In genomic region chr16:88754912-88755744, GRCh38 we compare ENCODE assay signal across 10 cellular contexts. TPM values are rescaled to one million over a fixed set of nuclear protein-coding genes. Genes with fewer than 3 reads are reported as not detected.
DNase-seq lines count a peak whose midpoint lies in the region; ATAC-seq, FAIRE-seq and TF ChIP-seq lines count a peak whose summit lies in the region.
"Had no signal": no experiment of that assay in that cellular context is flagged by ENCODE, and none has a peak within 500 bp of the region (broad histone marks: within the 10 kb centered on the region; RNA-seq: fewer than 3 reads in every experiment).

No MANE protein-coding gene starts in this region.

- H3K36me3 ChIP-seq in HepG2 (replicated peaks in 1 of 2; ENCODE audit: control insufficient read depth in 1 of 2, insufficient read depth in 2 of 2, low read length in 2 of 2), result peaks cover 0 to 10% of the 10 kb centered on the region in 2 experiments; a peak in 3 of 5 replicates
- H3K36me3 ChIP-seq in right lobe of liver, result no peaks in the 10 kb centered on the region
- no peaks in the 10 kb centered on the region for H3K36me3 ChIP-seq in hepatocyte (replicated peaks; ENCODE audit: insufficient read depth, low read depth)
- no peaks in the 10 kb centered on the region for H3K36me3 ChIP-seq in upper lobe of right lung

- intact Hi-C loops in HepG2 (cut with micrococcal nuclease; ENCODE audit: unreplicated experiment) (loop anchor here (5.0 kb wide), 2 partner anchors 57 to 102 kb away; partner anchors contain the start of genes APRT, GALNS and TRAPPC2L), right lobe of liver (cut with DNase I) (no loop called here), upper lobe of right lung (cut with DNase I) (no loop called here)

- FAIRE-seq in HepG2 (lab: Jason Lieb, UNC), result no peak
- FAIRE-seq: D721Med had no signal

- no peak overlapping the region for H3K9ac ChIP-seq in HepG2 (ENCODE audit: insufficient read depth, low read depth, low read length)

- no peak for DNase-seq in HepG2 (ENCODE audit: low spot score)
- DNase-seq in right lobe of liver, result no peak
- peak; percentile 37 for DNase-seq in activated CD8-positive, alpha-beta T cell treated with anti-CD3 and anti-CD28 coated beads, Interleukin-2, amount 10 ng/mL, durations not matched to agents 7 days and 5 days
- peak; percentile 68 for DNase-seq in hepatocyte (ENCODE audit: low spot score)
- no peak for DNase-seq in upper lobe of right lung
- DNase-seq in pons (ENCODE audit: low spot score), result no peak
- DNase-seq in DMS53 (lab: John Stamatoyannopoulos, UW), result no peak
- no peak for DNase-seq in CD1c-positive myeloid dendritic cell (ENCODE audit: extremely low spot score)
- DNase-seq: activated CD8-positive, alpha-beta memory T cell treated with anti-CD3 and anti-CD28 coated beads, Interleukin-2, amount 50 U/mL, for 4 hours had no signal

- no peak for TF ChIP-seq RAD21 in HepG2 (CRISPR knock-in tag; IDR thresholded peaks at IDR 0.05)

- H3K4me1 ChIP-seq in HepG2 (ENCODE audit: insufficient read depth, low read length), result peaks cover 17% of the 10 kb centered on the region
- peaks cover 0 to 19% (median 8%) of the 10 kb centered on the region in 4 donors for H3K4me1 ChIP-seq in right lobe of liver
- peaks cover 16% of the 10 kb centered on the region for H3K4me1 ChIP-seq in hepatocyte (ENCODE audit: insufficient read depth)
- H3K4me1 ChIP-seq in upper lobe of right lung, result peaks cover 21% of the 10 kb centered on the region

- WGBS in HepG2 (ENCODE audit: low lambda C conversion rate), result 88% methylated on average over 38 of the region's 42 CpGs
- 74% methylated on average over 19 of the region's 42 CpGs for WGBS in right lobe of liver (ENCODE audit: insufficient coverage, low coverage, low lambda C conversion rate, missing lambda C conversion rate)
- 70% methylated on average over 34 of the region's 42 CpGs for WGBS in hepatocyte (ENCODE audit: low lambda C conversion rate, missing lambda C conversion rate)

- no peak overlapping the region for H3K27ac Mint-ChIP-seq in activated CD8-positive, alpha-beta T cell treated with anti-CD3 and anti-CD28 coated beads, Interleukin-2, amount 10 ng/mL, durations not matched to agents 7 days and 5 days

- no peak overlapping the region for H3K4me3 Mint-ChIP-seq in activated CD8-positive, alpha-beta T cell treated with anti-CD3 and anti-CD28 coated beads, Interleukin-2, amount 10 ng/mL, durations not matched to agents 7 days and 5 days

- H3K27me3 ChIP-seq in HepG2 (ENCODE audit: control insufficient read depth in 1 of 2, insufficient read depth in 2 of 2, low read length in 2 of 2) (no peaks in the 10 kb centered on the region), right lobe of liver (no peaks in the 10 kb centered on the region), hepatocyte (no peaks in the 10 kb centered on the region), upper lobe of right lung (no peaks in the 10 kb centered on the region)

- no peaks in the 10 kb centered on the region for H3K9me3 Mint-ChIP-seq in activated CD8-positive, alpha-beta T cell treated with anti-CD3 and anti-CD28 coated beads, Interleukin-2, amount 10 ng/mL, durations not matched to agents 7 days and 5 days (ENCODE audit: insufficient read depth)

- H3K79me2 ChIP-seq in HepG2 (ENCODE audit: insufficient read depth, low read length), result peaks cover 21% of the 10 kb centered on the region
- H3K79me2 ChIP-seq in hepatocyte, result peaks cover 9% of the 10 kb centered on the region

- TF ChIP-seq CTCF in HepG2 (CRISPR knock-in tag; IDR thresholded peaks at IDR 0.05) (no peak), right lobe of liver (IDR thresholded peaks at IDR 0.05) (no peak), hepatocyte (IDR thresholded peaks at IDR 0.05; ENCODE audit: poor library complexity) (peak; percentile 48), upper lobe of right lung (IDR thresholded peaks at IDR 0.05) (no peak)

- H3K27ac ChIP-seq in HepG2 (ENCODE audit: extremely low read length, insufficient read depth, low read length) (no peak overlapping the region), right lobe of liver (no peak overlapping the region), hepatocyte (no peak overlapping the region), upper lobe of right lung (no peak overlapping the region)

- POLR2A ChIA-PET in HepG2 (lab: Yijun Ruan, JAX), result no interaction called here
- POLR2A ChIA-PET in activated CD8-positive, alpha-beta T cell treated with anti-CD3 and anti-CD28 coated beads, Interleukin-2, amount 10 ng/mL, durations not matched to agents 7 days and 5 days (lab: Charles Lee), result no interaction called here

- in situ Hi-C loops in HepG2 (cut with HindIII; ENCODE audit: extremely low pct_ligation_motif_present, low pct_unique_long_range_greater_than_20kb), result loop anchor here (5.0 kb wide), 3 partner anchors 47 to 412 kb away; partner anchors contain the start of genes CDT1, GALNS and TRAPPC2L

- H3K36me3 Mint-ChIP-seq in activated CD8-positive, alpha-beta T cell treated with anti-CD3 and anti-CD28 coated beads, Interleukin-2, amount 10 ng/mL, durations not matched to agents 7 days and 5 days (ENCODE audit: low read depth), result peaks cover 6% of the 10 kb centered on the region

- ATAC-seq in HepG2 (no peak), right lobe of liver (no peak), upper lobe of right lung (peak; percentile 2)
- peak; percentile 41 for ATAC-seq in activated CD8-positive, alpha-beta T cell treated with anti-CD3 and anti-CD28 coated beads, Interleukin-2, amount 10 ng/mL, durations not matched to agents 7 days and 5 days

- no peaks in the 10 kb centered on the region for H3K9me3 ChIP-seq in HepG2 (ENCODE audit: low read length)
- no peaks in the 10 kb centered on the region for H3K9me3 ChIP-seq in right lobe of liver
- H3K9me3 ChIP-seq in hepatocyte (ENCODE audit: low read depth), result no peaks in the 10 kb centered on the region
- H3K9me3 ChIP-seq in upper lobe of right lung, result no peaks in the 10 kb centered on the region

- H2AFZ ChIP-seq in HepG2 (ENCODE audit: low read length) (no peak overlapping the region), hepatocyte (no peak overlapping the region)

- H4K20me1 ChIP-seq in HepG2 (ENCODE audit: insufficient read depth, low read length), result peaks cover 4% of the 10 kb centered on the region; the same call in 1 of the 2 replicates
- peaks cover 7% of the 10 kb centered on the region for H4K20me1 ChIP-seq in hepatocyte (ENCODE audit: insufficient read depth, poor library complexity, severe bottlenecking)

- H3K4me2 ChIP-seq in HepG2 (ENCODE audit: low read depth, low read length), result no peak overlapping the region
- no peak overlapping the region for H3K4me2 ChIP-seq in hepatocyte

- no peak for TF ChIP-seq POLR2A in HepG2 (IDR thresholded peaks at IDR 0.05; ENCODE audit: insufficient read depth in 1 of 2, low read depth in 2 of 2, low read length in 2 of 2)
- TF ChIP-seq POLR2A in right lobe of liver (IDR thresholded peaks at IDR 0.05), result no peak

- H3K4me3 ChIP-seq in HepG2 (replicated peaks in 1 of 3; ENCODE audit: insufficient read depth in 1 of 3, low read depth in 2 of 3, low read length in 3 of 3) (no peak overlapping the region), right lobe of liver (no peak overlapping the region), hepatocyte (no peak overlapping the region), upper lobe of right lung (no peak overlapping the region)

- TF ChIP-seq EP300 in HepG2 (IDR thresholded peaks at IDR 0.05; ENCODE audit: low read depth in 2 of 2, low read length in 2 of 2), result no peak
- no peak for TF ChIP-seq EP300 in HepG2 (CRISPR knock-in tag; IDR thresholded peaks at IDR 0.05; ENCODE audit: borderline replicate concordance)

- BruUV-seq in HepG2 (replicated peaks; lab: Mats Ljungman, UMichigan), result no TSS peak

- H3K4me1 Mint-ChIP-seq in activated CD8-positive, alpha-beta T cell treated with anti-CD3 and anti-CD28 coated beads, Interleukin-2, amount 10 ng/mL, durations not matched to agents 7 days and 5 days (ENCODE audit: low read depth), result peaks cover 25% of the 10 kb centered on the region

- CTCF ChIA-PET in HepG2 (lab: Yijun Ruan, JAX; ENCODE audit: low intra/inter-chr PET ratio, low total read pairs), result no interaction called here
- CTCF ChIA-PET in activated CD8-positive, alpha-beta T cell treated with anti-CD3 and anti-CD28 coated beads, Interleukin-2, amount 10 ng/mL, durations not matched to agents 7 days and 5 days (lab: Charles Lee), result interaction anchor here (0.6 to 1.2 kb wide), 4 partner anchors 28 to 103 kb away, joined by 3 to 4 read pairs (median 3); partner anchors contain the start of gene PIEZO1

- no peaks in the 10 kb centered on the region for H3K9me2 ChIP-seq in hepatocyte (replicated peaks; ENCODE audit: insufficient read depth)

- H3K27me3 Mint-ChIP-seq in activated CD8-positive, alpha-beta T cell treated with anti-CD3 and anti-CD28 coated beads, Interleukin-2, amount 10 ng/mL, durations not matched to agents 7 days and 5 days (ENCODE audit: low read depth), result no peaks in the 10 kb centered on the region

RNA-seq across cellular contexts. Expression of gene PIEZO1, which starts 29.9 kb away (rescaled TPM):
- total RNA-seq in HepG2 (2016; rRNA removed; fragmentation: Illumina TruSeq; extraction: Trizol) (32.5 and 85.0 TPM in 2 replicates), right lobe of liver (10 to 100 TPM; 48.9 to 91.9 (median 64.4) TPM), hepatocyte (47.0 and 77.0 TPM in 2 replicates), upper lobe of right lung (196 TPM)
- 42.1 and 42.4 TPM in 2 replicates for total RNA-seq in HepG2 (2016; cell fraction: cytosol; rRNA removed; fragmentation: Illumina TruSeq; extraction: Trizol; ENCODE audit: low read depth)
- 27.7 and 89.8 TPM in 2 replicates for total RNA-seq in HepG2 (2016; cell fraction: insoluble cytoplasmic fraction; rRNA removed; fragmentation: Illumina TruSeq; extraction: Trizol)
- total RNA-seq in HepG2 (2016; cell fraction: membrane; rRNA removed; fragmentation: Illumina TruSeq; extraction: Trizol), result 37.0 TPM in 2 replicates
- total RNA-seq in HepG2 (2016; cell fraction: nucleus; rRNA removed; fragmentation: Illumina TruSeq; extraction: Trizol), result 117 and 146 TPM in 2 replicates
- polyA plus RNA-seq in HepG2 (2011; rRNA removed) (67.9 and 93.5 TPM in 2 replicates), hepatocyte (70.6 and 87.9 TPM in 2 replicates)
- polyA plus RNA-seq in HepG2 (2011; cell fraction: cytosol; rRNA removed), result 42.8 and 69.2 TPM in 2 replicates
- polyA plus RNA-seq in HepG2 (2011; cell fraction: nucleus; rRNA removed), result 643 and 860 TPM in 2 replicates
- 52.4 and 78.3 TPM in 2 replicates for polyA plus RNA-seq in HepG2 (2012)
- 12.7 and 13.6 TPM in 2 replicates for polyA plus RNA-seq in HepG2 (2016; cell fraction: cytosol; fragmentation: Illumina TruSeq; extraction: Trizol; ENCODE audit: low read depth)
- 33.4 and 36.7 TPM in 2 replicates for polyA plus RNA-seq in HepG2 (2016; cell fraction: insoluble cytoplasmic fraction; fragmentation: Illumina TruSeq; extraction: Trizol; ENCODE audit: low read depth)
- polyA plus RNA-seq in HepG2 (2016; cell fraction: membrane; fragmentation: Illumina TruSeq; extraction: Trizol; ENCODE audit: low read depth), result 20.6 and 22.7 TPM in 2 replicates
- 296 and 336 TPM in 2 replicates for polyA plus RNA-seq in HepG2 (2016; cell fraction: nucleus; fragmentation: Illumina TruSeq; extraction: Trizol; ENCODE audit: insufficient read depth, low read depth)
- polyA minus RNA-seq in HepG2 (2011; rRNA and poly(A)+ RNA removed; ENCODE audit: low replicate concordance), result 101 and 184 TPM in 2 replicates
- polyA minus RNA-seq in HepG2 (2011; cell fraction: cytosol; rRNA and poly(A)+ RNA removed), result 44.8 and 52.9 TPM in 2 replicates
- 89.5 and 109 TPM in 2 replicates for polyA minus RNA-seq in HepG2 (2011; cell fraction: nucleus; rRNA and poly(A)+ RNA removed)
- 100 to 1,000 TPM; 226 to 230 TPM for total RNA-seq in activated CD8-positive, alpha-beta T cell treated with anti-CD3 and anti-CD28 coated beads, Interleukin-2, amount 10 ng/mL, durations not matched to agents 7 days and 5 days

RNA-seq across cellular contexts. Expression of gene CDT1, which starts 48.5 kb away (rescaled TPM):
- total RNA-seq in HepG2 (2016; rRNA removed; fragmentation: Illumina TruSeq; extraction: Trizol) (16.5 and 23.1 TPM in 2 replicates), right lobe of liver (1 to 10 TPM in 2 of 6 experiments, under 1 TPM in 4; 0.22 to 9.6 (median 0.42) TPM), hepatocyte (5.2 and 6.9 TPM in 2 replicates), upper lobe of right lung (1.0 TPM)
- 14.3 and 18.2 TPM in 2 replicates for total RNA-seq in HepG2 (2016; cell fraction: cytosol; rRNA removed; fragmentation: Illumina TruSeq; extraction: Trizol; ENCODE audit: low read depth)
- 15.0 and 21.7 TPM in 2 replicates for total RNA-seq in HepG2 (2016; cell fraction: insoluble cytoplasmic fraction; rRNA removed; fragmentation: Illumina TruSeq; extraction: Trizol)
- 30.9 and 31.0 TPM in 2 replicates for total RNA-seq in HepG2 (2016; cell fraction: membrane; rRNA removed; fragmentation: Illumina TruSeq; extraction: Trizol)
- total RNA-seq in HepG2 (2016; cell fraction: nucleus; rRNA removed; fragmentation: Illumina TruSeq; extraction: Trizol), result 12.6 and 18.8 TPM in 2 replicates
- polyA plus RNA-seq in HepG2 (2011; rRNA removed) (17.9 and 23.8 TPM in 2 replicates), hepatocyte (5.1 and 6.8 TPM in 2 replicates)
- polyA plus RNA-seq in HepG2 (2011; cell fraction: cytosol; rRNA removed), result 15.0 and 37.3 TPM in 2 replicates
- polyA plus RNA-seq in HepG2 (2011; cell fraction: nucleus; rRNA removed), result 29.6 and 46.8 TPM in 2 replicates
- polyA plus RNA-seq in HepG2 (2012), result 13.5 and 17.6 TPM in 2 replicates
- 18.5 and 24.2 TPM in 2 replicates for polyA plus RNA-seq in HepG2 (2016; cell fraction: cytosol; fragmentation: Illumina TruSeq; extraction: Trizol; ENCODE audit: low read depth)
- polyA plus RNA-seq in HepG2 (2016; cell fraction: insoluble cytoplasmic fraction; fragmentation: Illumina TruSeq; extraction: Trizol; ENCODE audit: low read depth), result 22.4 and 29.0 TPM in 2 replicates
- polyA plus RNA-seq in HepG2 (2016; cell fraction: membrane; fragmentation: Illumina TruSeq; extraction: Trizol; ENCODE audit: low read depth), result 25.4 and 37.1 TPM in 2 replicates
- polyA plus RNA-seq in HepG2 (2016; cell fraction: nucleus; fragmentation: Illumina TruSeq; extraction: Trizol; ENCODE audit: insufficient read depth, low read depth), result 34.6 and 39.8 TPM in 2 replicates
- polyA minus RNA-seq in HepG2 (2011; rRNA and poly(A)+ RNA removed; ENCODE audit: low replicate concordance), result 25.0 and 71.0 TPM in 2 replicates
- polyA minus RNA-seq in HepG2 (2011; cell fraction: cytosol; rRNA and poly(A)+ RNA removed), result 28.6 and 52.8 TPM in 2 replicates
- 6.7 and 8.8 TPM in 2 replicates for polyA minus RNA-seq in HepG2 (2011; cell fraction: nucleus; rRNA and poly(A)+ RNA removed)
- total RNA-seq in activated CD8-positive, alpha-beta T cell treated with anti-CD3 and anti-CD28 coated beads, Interleukin-2, amount 10 ng/mL, durations not matched to agents 7 days and 5 days, result 100 to 1,000 TPM; 126 to 132 TPM

RNA-seq across cellular contexts. Expression of gene CTU2, which starts 48.8 kb away (rescaled TPM):
- total RNA-seq in HepG2 (2016; rRNA removed; fragmentation: Illumina TruSeq; extraction: Trizol), result 21.9 TPM in 2 replicates
- 11.4 and 12.8 TPM in 2 replicates for total RNA-seq in HepG2 (2016; cell fraction: cytosol; rRNA removed; fragmentation: Illumina TruSeq; extraction: Trizol; ENCODE audit: low read depth)
- 16.8 and 22.4 TPM in 2 replicates for total RNA-seq in HepG2 (2016; cell fraction: insoluble cytoplasmic fraction; rRNA removed; fragmentation: Illumina TruSeq; extraction: Trizol)
- total RNA-seq in HepG2 (2016; cell fraction: membrane; rRNA removed; fragmentation: Illumina TruSeq; extraction: Trizol), result 13.8 and 15.9 TPM in 2 replicates
- 16.7 and 17.2 TPM in 2 replicates for total RNA-seq in HepG2 (2016; cell fraction: nucleus; rRNA removed; fragmentation: Illumina TruSeq; extraction: Trizol)
- polyA plus RNA-seq in HepG2 (2011; rRNA removed), result 13.3 and 18.5 TPM in 2 replicates
- 11.8 and 19.4 TPM in 2 replicates for polyA plus RNA-seq in HepG2 (2011; cell fraction: cytosol; rRNA removed)
- 63.3 and 73.6 TPM in 2 replicates for polyA plus RNA-seq in HepG2 (2011; cell fraction: nucleus; rRNA removed)
- polyA plus RNA-seq in HepG2 (2012), result 11.6 and 15.1 TPM in 2 replicates
- polyA plus RNA-seq in HepG2 (2016; cell fraction: cytosol; fragmentation: Illumina TruSeq; extraction: Trizol; ENCODE audit: low read depth), result 12.4 and 16.5 TPM in 2 replicates
- 20.9 and 22.4 TPM in 2 replicates for polyA plus RNA-seq in HepG2 (2016; cell fraction: insoluble cytoplasmic fraction; fragmentation: Illumina TruSeq; extraction: Trizol; ENCODE audit: low read depth)
- polyA plus RNA-seq in HepG2 (2016; cell fraction: membrane; fragmentation: Illumina TruSeq; extraction: Trizol; ENCODE audit: low read depth), result 13.3 and 14.9 TPM in 2 replicates
- 39.4 and 44.9 TPM in 2 replicates for polyA plus RNA-seq in HepG2 (2016; cell fraction: nucleus; fragmentation: Illumina TruSeq; extraction: Trizol; ENCODE audit: insufficient read depth, low read depth)
- polyA minus RNA-seq in HepG2 (2011; rRNA and poly(A)+ RNA removed; ENCODE audit: low replicate concordance), result 23.1 and 25.7 TPM in 2 replicates
- polyA minus RNA-seq in HepG2 (2011; cell fraction: cytosol; rRNA and poly(A)+ RNA removed), result 15.2 and 18.6 TPM in 2 replicates
- polyA minus RNA-seq in HepG2 (2011; cell fraction: nucleus; rRNA and poly(A)+ RNA removed), result 19.3 and 20.7 TPM in 2 replicates
- total RNA-seq in right lobe of liver, result 1 to 10 TPM; 5.0 to 9.5 (median 8.2) TPM
- total RNA-seq in activated CD8-positive, alpha-beta T cell treated with anti-CD3 and anti-CD28 coated beads, Interleukin-2, amount 10 ng/mL, durations not matched to agents 7 days and 5 days, result 10 to 100 TPM; 27.5 to 29.2 TPM
- total RNA-seq in hepatocyte, result 5.9 and 8.9 TPM in 2 replicates
- 19.5 and 21.2 TPM in 2 replicates for polyA plus RNA-seq in hepatocyte
- 21.3 TPM for total RNA-seq in upper lobe of right lung

RNA-seq across cellular contexts. Expression of gene RNF166, which starts 48.9 kb away (rescaled TPM):
- total RNA-seq in HepG2 (2016; rRNA removed; fragmentation: Illumina TruSeq; extraction: Trizol), result 15.1 and 23.0 TPM in 2 replicates
- total RNA-seq in HepG2 (2016; cell fraction: cytosol; rRNA removed; fragmentation: Illumina TruSeq; extraction: Trizol; ENCODE audit: low read depth), result 36.0 and 37.2 TPM in 2 replicates
- 17.3 and 23.3 TPM in 2 replicates for total RNA-seq in HepG2 (2016; cell fraction: insoluble cytoplasmic fraction; rRNA removed; fragmentation: Illumina TruSeq; extraction: Trizol)
- total RNA-seq in HepG2 (2016; cell fraction: membrane; rRNA removed; fragmentation: Illumina TruSeq; extraction: Trizol), result 41.6 and 45.9 TPM in 2 replicates
- 14.0 and 14.1 TPM in 2 replicates for total RNA-seq in HepG2 (2016; cell fraction: nucleus; rRNA removed; fragmentation: Illumina TruSeq; extraction: Trizol)
- polyA plus RNA-seq in HepG2 (2011; rRNA removed), result 21.4 and 26.2 TPM in 2 replicates
- 14.8 and 24.4 TPM in 2 replicates for polyA plus RNA-seq in HepG2 (2011; cell fraction: cytosol; rRNA removed)
- 83.8 and 91.3 TPM in 2 replicates for polyA plus RNA-seq in HepG2 (2011; cell fraction: nucleus; rRNA removed)
- polyA plus RNA-seq in HepG2 (2012), result 12.2 and 16.1 TPM in 2 replicates
- polyA plus RNA-seq in HepG2 (2016; cell fraction: cytosol; fragmentation: Illumina TruSeq; extraction: Trizol; ENCODE audit: low read depth), result 22.9 and 25.4 TPM in 2 replicates
- 19.2 and 20.2 TPM in 2 replicates for polyA plus RNA-seq in HepG2 (2016; cell fraction: insoluble cytoplasmic fraction; fragmentation: Illumina TruSeq; extraction: Trizol; ENCODE audit: low read depth)
- 32.0 and 34.1 TPM in 2 replicates for polyA plus RNA-seq in HepG2 (2016; cell fraction: membrane; fragmentation: Illumina TruSeq; extraction: Trizol; ENCODE audit: low read depth)
- 36.7 and 43.4 TPM in 2 replicates for polyA plus RNA-seq in HepG2 (2016; cell fraction: nucleus; fragmentation: Illumina TruSeq; extraction: Trizol; ENCODE audit: insufficient read depth, low read depth)
- polyA minus RNA-seq in HepG2 (2011; rRNA and poly(A)+ RNA removed; ENCODE audit: low replicate concordance), result 11.5 and 25.6 TPM in 2 replicates
- polyA minus RNA-seq in HepG2 (2011; cell fraction: cytosol; rRNA and poly(A)+ RNA removed), result 12.9 and 17.8 TPM in 2 replicates
- polyA minus RNA-seq in HepG2 (2011; cell fraction: nucleus; rRNA and poly(A)+ RNA removed), result 14.2 and 18.7 TPM in 2 replicates
- 10 to 100 TPM in 2 of 6 experiments, 1 to 10 TPM in 4; 8.1 to 12.8 (median 10.0) TPM for total RNA-seq in right lobe of liver
- 100 to 1,000 TPM; 144 to 166 TPM for total RNA-seq in activated CD8-positive, alpha-beta T cell treated with anti-CD3 and anti-CD28 coated beads, Interleukin-2, amount 10 ng/mL, durations not matched to agents 7 days and 5 days
- total RNA-seq in hepatocyte, result 10.1 and 14.0 TPM in 2 replicates
- polyA plus RNA-seq in hepatocyte, result 14.3 and 16.8 TPM in 2 replicates
- 50.6 TPM for total RNA-seq in upper lobe of right lung

RNA-seq across cellular contexts. Expression of gene APRT, which starts 56.6 kb away (rescaled TPM):
- total RNA-seq in HepG2 (2016; rRNA removed; fragmentation: Illumina TruSeq; extraction: Trizol) (242 and 274 TPM in 2 replicates), right lobe of liver (100 to 1,000 TPM in 2 of 6 experiments, 10 to 100 TPM in 4; 61.4 to 120 (median 74.1) TPM), hepatocyte (101 and 119 TPM in 2 replicates), upper lobe of right lung (85.2 TPM)
- 163 and 167 TPM in 2 replicates for total RNA-seq in HepG2 (2016; cell fraction: cytosol; rRNA removed; fragmentation: Illumina TruSeq; extraction: Trizol; ENCODE audit: low read depth)
- 238 and 275 TPM in 2 replicates for total RNA-seq in HepG2 (2016; cell fraction: insoluble cytoplasmic fraction; rRNA removed; fragmentation: Illumina TruSeq; extraction: Trizol)
- total RNA-seq in HepG2 (2016; cell fraction: membrane; rRNA removed; fragmentation: Illumina TruSeq; extraction: Trizol), result 188 and 208 TPM in 2 replicates
- total RNA-seq in HepG2 (2016; cell fraction: nucleus; rRNA removed; fragmentation: Illumina TruSeq; extraction: Trizol), result 99.7 and 110 TPM in 2 replicates
- polyA plus RNA-seq in HepG2 (2011; rRNA removed) (155 and 210 TPM in 2 replicates), hepatocyte (237 and 273 TPM in 2 replicates)
- 94.2 and 153 TPM in 2 replicates for polyA plus RNA-seq in HepG2 (2011; cell fraction: cytosol; rRNA removed)
- 101 and 126 TPM in 2 replicates for polyA plus RNA-seq in HepG2 (2011; cell fraction: nucleus; rRNA removed)
- 136 and 175 TPM in 2 replicates for polyA plus RNA-seq in HepG2 (2012)
- 172 and 184 TPM in 2 replicates for polyA plus RNA-seq in HepG2 (2016; cell fraction: cytosol; fragmentation: Illumina TruSeq; extraction: Trizol; ENCODE audit: low read depth)
- 339 and 349 TPM in 2 replicates for polyA plus RNA-seq in HepG2 (2016; cell fraction: insoluble cytoplasmic fraction; fragmentation: Illumina TruSeq; extraction: Trizol; ENCODE audit: low read depth)
- 196 and 203 TPM in 2 replicates for polyA plus RNA-seq in HepG2 (2016; cell fraction: membrane; fragmentation: Illumina TruSeq; extraction: Trizol; ENCODE audit: low read depth)
- polyA plus RNA-seq in HepG2 (2016; cell fraction: nucleus; fragmentation: Illumina TruSeq; extraction: Trizol; ENCODE audit: insufficient read depth, low read depth), result 192 and 201 TPM in 2 replicates
- polyA minus RNA-seq in HepG2 (2011; rRNA and poly(A)+ RNA removed; ENCODE audit: low replicate concordance), result 83.2 and 86.7 TPM in 2 replicates
- polyA minus RNA-seq in HepG2 (2011; cell fraction: cytosol; rRNA and poly(A)+ RNA removed), result 75.3 and 84.8 TPM in 2 replicates
- polyA minus RNA-seq in HepG2 (2011; cell fraction: nucleus; rRNA and poly(A)+ RNA removed), result 35.7 and 49.8 TPM in 2 replicates
- 100 to 1,000 TPM; 140 to 141 TPM for total RNA-seq in activated CD8-positive, alpha-beta T cell treated with anti-CD3 and anti-CD28 coated beads, Interleukin-2, amount 10 ng/mL, durations not matched to agents 7 days and 5 days

Comparison
In these comparisons a context has a peak if more than half of its experiments do, and no peak if none do; other contexts are left out.
1. ATAC-seq: peak in activated CD8-positive, alpha-beta T cell treated with anti-CD3 and anti-CD28 coated beads, Interleukin-2, amount 10 ng/mL, durations not matched to agents 7 days and 5 days (single experiment) and upper lobe of right lung (single experiment); none in HepG2 (single experiment) and right lobe of liver (0 of 4).
2. DNase-seq: peak in activated CD8-positive, alpha-beta T cell treated with anti-CD3 and anti-CD28 coated beads, Interleukin-2, amount 10 ng/mL, durations not matched to agents 7 days and 5 days (single experiment) and hepatocyte (single experiment); none in HepG2 (single experiment), right lobe of liver (0 of 3), upper lobe of right lung (single experiment), pons (single experiment), DMS53 (single experiment) and CD1c-positive myeloid dendritic cell (single experiment).